23 cellular contexts compared by ENCODE assay signal in genomic region chr22:18947905-18948304, GRCh38. TPM values are rescaled to one million over a fixed set of nuclear protein-coding genes. Genes with fewer than 3 reads are reported as not detected.
DNase-seq lines count a peak whose midpoint lies in the region; ATAC-seq, FAIRE-seq and TF ChIP-seq lines count a peak whose summit lies in the region.
"Had no signal": no experiment of that assay in that cellular context is flagged by ENCODE, and none has a peak within 500 bp of the region (broad histone marks: within the 10 kb centered on the region; RNA-seq: fewer than 3 reads in every experiment).

No MANE protein-coding gene starts in this region.

- H3K27ac ChIP-seq in right lobe of liver (no peak overlapping the region), HepG2 (ENCODE audit: extremely low read length, insufficient read depth, low read length) (no peak overlapping the region), hepatocyte (peak overlapping the region; percentile 40), aorta (ENCODE audit: low read depth in 1 of 2, low read length in 2 of 2) (no peak overlapping the region)
- H3K27ac ChIP-seq: breast epithelium, SJSA1 had no signal

- ATAC-seq in right lobe of liver = no peak
- ATAC-seq in HepG2 = no peak
- ATAC-seq in aorta (ENCODE audit: low FRiP score) = peak; percentile 33
- ATAC-seq in HG03039 (IDR thresholded peaks at IDR 0.05; ENCODE audit: unreplicated experiment) = no peak

- peaks cover 25% of the 10 kb centered on the region for H3K27me3 Mint-ChIP-seq in nephron progenitor cell (ENCODE audit: low read depth, poor library complexity)

- no peak overlapping the region for H3K9ac ChIP-seq in HepG2 (ENCODE audit: insufficient read depth, low read depth, low read length)

- POLR2A ChIA-PET in HepG2 (lab: Yijun Ruan, JAX) = no interaction called here

- 90% methylated on average over 2 of the region's 12 CpGs for WGBS in right lobe of liver (ENCODE audit: insufficient coverage, low coverage, low lambda C conversion rate, missing lambda C conversion rate)
- 72% methylated on average over 12 of the region's 12 CpGs for WGBS in HepG2 (ENCODE audit: low lambda C conversion rate)
- 78% methylated on average over 10 of the region's 12 CpGs for WGBS in hepatocyte (ENCODE audit: low lambda C conversion rate, missing lambda C conversion rate)
- 60 to 68% methylated on average over 12 of the region's 12 CpGs for WGBS in aorta, 2 donors

- TF ChIP-seq EP300 in HepG2 (IDR thresholded peaks at IDR 0.05; ENCODE audit: low read depth in 2 of 2, low read length in 2 of 2) (no peak), HepG2 (CRISPR knock-in tag; IDR thresholded peaks at IDR 0.05; ENCODE audit: borderline replicate concordance) (no peak)

- no peaks in the 10 kb centered on the region for H3K9me3 Mint-ChIP-seq in nephron progenitor cell
- H3K9me3 Mint-ChIP-seq: CD4-positive, CD25-positive, alpha-beta regulatory T cell had no signal

- in situ Hi-C loops in HepG2 (cut with HindIII; ENCODE audit: extremely low pct_ligation_motif_present, low pct_unique_long_range_greater_than_20kb) = no loop called here

- no peak for FAIRE-seq in HepG2 (lab: Jason Lieb, UNC)
- FAIRE-seq: endothelial cell of umbilical vein, H54 had no signal

- H3K4me3 ChIP-seq in right lobe of liver = no peak overlapping the region
- H3K4me3 ChIP-seq in HepG2 (replicated peaks in 1 of 3; ENCODE audit: insufficient read depth in 1 of 3, low read depth in 2 of 3, low read length in 3 of 3) = no peak overlapping the region
- no peak overlapping the region for H3K4me3 ChIP-seq in hepatocyte
- no peak overlapping the region for H3K4me3 ChIP-seq in aorta (ENCODE audit: low read length in 2 of 2)
- H3K4me3 ChIP-seq: breast epithelium, SJSA1 had no signal

- no peak for TF ChIP-seq RAD21 in HepG2 (CRISPR knock-in tag; IDR thresholded peaks at IDR 0.05)

- intact Hi-C loops in right lobe of liver (cut with DNase I) = no loop called here
- intact Hi-C loops in HepG2 (cut with micrococcal nuclease; ENCODE audit: unreplicated experiment) = no loop called here
- intact Hi-C loops in aorta (cut with DNase I) = no loop called here

- no peak for TF ChIP-seq POLR2A in right lobe of liver (IDR thresholded peaks at IDR 0.05)
- no peak for TF ChIP-seq POLR2A in HepG2 (IDR thresholded peaks at IDR 0.05; ENCODE audit: insufficient read depth in 1 of 2, low read depth in 2 of 2, low read length in 2 of 2)

- DNase-seq in right lobe of liver (peak; percentile 11 to 43 (median 36)), HepG2 (ENCODE audit: low spot score) (no peak), hepatocyte (ENCODE audit: low spot score) (no peak), nephron progenitor cell (peak; percentile 2), aorta (peak; percentile 24 to 39), AG20443 (ENCODE audit: low spot score) (no peak)
- DNase-seq in activated CD4-positive, alpha-beta T cell treated with anti-CD3 and anti-CD28 coated beads for 4 hours = no peak
- DNase-seq: ACHN; activated gamma-delta T cell treated with Interleukin-2 at 50 U/mL for 16 hours; CD4-positive, CD25-positive, alpha-beta regulatory T cell; cortex of kidney; hippocampal formation; midbrain; NCI-H1092 treated with DMSO at 0.1 percent for 48 hours; NCI-H2029 treated with DMSO at 0.1 percent for 48 hours; NCI-H446 treated with DMSO at 0.1 percent for 48 hours; retina; stimulated activated CD4-positive, alpha-beta T cell treated with anti-CD3 and anti-CD28 coated beads, Interleukin-15, amount 100 ng/mL, for 24 hours had no signal

- no TSS peak for BruUV-seq in HepG2 (replicated peaks; lab: Mats Ljungman, UMichigan)

- no peaks in the 10 kb centered on the region for H3K9me2 ChIP-seq in hepatocyte (replicated peaks; ENCODE audit: insufficient read depth)

- H3K36me3 ChIP-seq in right lobe of liver = no peaks in the 10 kb centered on the region
- no peaks in the 10 kb centered on the region for H3K36me3 ChIP-seq in HepG2 (replicated peaks in 1 of 2; ENCODE audit: control insufficient read depth in 1 of 2, insufficient read depth in 2 of 2, low read length in 2 of 2)
- H3K36me3 ChIP-seq in hepatocyte (replicated peaks; ENCODE audit: insufficient read depth, low read depth) = no peaks in the 10 kb centered on the region
- H3K36me3 ChIP-seq in aorta (ENCODE audit: control insufficient read depth in 1 of 2, insufficient read depth in 2 of 2, low read length in 1 of 2) = no peaks in the 10 kb centered on the region
- H3K36me3 ChIP-seq: breast epithelium, SJSA1 had no signal

- no peak overlapping the region for H2AFZ ChIP-seq in HepG2 (ENCODE audit: low read length)
- H2AFZ ChIP-seq in hepatocyte = no peak overlapping the region

- H3K4me1 Mint-ChIP-seq in nephron progenitor cell = no peaks in the 10 kb centered on the region
- H3K4me1 Mint-ChIP-seq: CD4-positive, CD25-positive, alpha-beta regulatory T cell had no signal

- H3K4me2 ChIP-seq in HepG2 (ENCODE audit: low read depth, low read length) (no peak overlapping the region), hepatocyte (no peak overlapping the region)

- CTCF ChIA-PET in HepG2 (lab: Yijun Ruan, JAX; ENCODE audit: low intra/inter-chr PET ratio, low total read pairs) = no interaction called here

- no peak overlapping the region for H3K27ac Mint-ChIP-seq in nephron progenitor cell

- TF ChIP-seq CTCF in right lobe of liver (IDR thresholded peaks at IDR 0.05) (no peak), HepG2 (CRISPR knock-in tag; IDR thresholded peaks at IDR 0.05) (no peak), hepatocyte (IDR thresholded peaks at IDR 0.05; ENCODE audit: poor library complexity) (no peak), nephron progenitor cell (IDR thresholded peaks at IDR 0.05) (no peak)

- H3K4me3 Mint-ChIP-seq in nephron progenitor cell = no peak overlapping the region
- H3K4me3 Mint-ChIP-seq: CD4-positive, CD25-positive, alpha-beta regulatory T cell had no signal

- H3K79me2 ChIP-seq in HepG2 (ENCODE audit: insufficient read depth, low read length) (no peaks in the 10 kb centered on the region), hepatocyte (no peaks in the 10 kb centered on the region)

- H3K27me3 ChIP-seq in right lobe of liver (no peaks in the 10 kb centered on the region), HepG2 (ENCODE audit: control insufficient read depth in 1 of 2, insufficient read depth in 2 of 2, low read length in 2 of 2) (peaks cover 0 to 7% of the 10 kb centered on the region in 2 experiments; a peak in 3 of 5 replicates), hepatocyte (no peaks in the 10 kb centered on the region), aorta (ENCODE audit: control insufficient read depth in 1 of 2, insufficient read depth in 2 of 2, low read length in 1 of 2) (no peaks in the 10 kb centered on the region)

- H3K9me3 ChIP-seq in right lobe of liver (no peaks in the 10 kb centered on the region), HepG2 (ENCODE audit: low read length) (no peaks in the 10 kb centered on the region), hepatocyte (ENCODE audit: low read depth) (no peaks in the 10 kb centered on the region), aorta (ENCODE audit: control insufficient read depth, low read length) (no peaks in the 10 kb centered on the region)
- H3K9me3 ChIP-seq: breast epithelium, SJSA1 had no signal

- H3K4me1 ChIP-seq in right lobe of liver (peaks cover 0 to 13% (median 4%) of the 10 kb centered on the region in 4 donors), HepG2 (ENCODE audit: insufficient read depth, low read length) (no peaks in the 10 kb centered on the region), hepatocyte (ENCODE audit: insufficient read depth) (no peaks in the 10 kb centered on the region), aorta (ENCODE audit: control insufficient read depth in 1 of 2, insufficient read depth in 2 of 2, low read length in 2 of 2) (no peaks in the 10 kb centered on the region)
- H3K4me1 ChIP-seq: breast epithelium, SJSA1 had no signal

- H3K36me3 Mint-ChIP-seq in nephron progenitor cell (ENCODE audit: low read depth) = no peaks in the 10 kb centered on the region
- H3K36me3 Mint-ChIP-seq: CD4-positive, CD25-positive, alpha-beta regulatory T cell had no signal

- H4K20me1 ChIP-seq in HepG2 (ENCODE audit: insufficient read depth, low read length) (no peaks in the 10 kb centered on the region), hepatocyte (ENCODE audit: insufficient read depth, poor library complexity, severe bottlenecking) (no peaks in the 10 kb centered on the region)

RNA-seq across cellular contexts. Expression of gene PRODH, which starts 11.8 kb away (rescaled TPM):
- total RNA-seq in right lobe of liver (10 to 100 TPM in 1 of 6 experiments, 1 to 10 TPM in 4, under 1 TPM in 1; 0.86 to 31.0 (median 3.8) TPM), HepG2 (2016; rRNA removed; fragmentation: Illumina TruSeq; extraction: Trizol) (0.29 TPM in 1 of 2 replicates, not detected in the other), hepatocyte (27.2 and 27.9 TPM in 2 replicates), aorta (1 to 10 TPM; 1.0 to 1.9 TPM)
- not detected in 2 replicates for total RNA-seq in HepG2 (2016; cell fraction: cytosol; rRNA removed; fragmentation: Illumina TruSeq; extraction: Trizol; ENCODE audit: low read depth)
- 0.30 TPM in 1 of 2 replicates, not detected in the other for total RNA-seq in HepG2 (2016; cell fraction: insoluble cytoplasmic fraction; rRNA removed; fragmentation: Illumina TruSeq; extraction: Trizol)
- not detected in 2 replicates for total RNA-seq in HepG2 (2016; cell fraction: membrane; rRNA removed; fragmentation: Illumina TruSeq; extraction: Trizol)
- 0.22 and 0.50 TPM in 2 replicates for total RNA-seq in HepG2 (2016; cell fraction: nucleus; rRNA removed; fragmentation: Illumina TruSeq; extraction: Trizol)
- polyA plus RNA-seq in HepG2 (2011; rRNA removed) (0.30 and 0.76 TPM in 2 replicates), hepatocyte (26.4 and 27.9 TPM in 2 replicates), aorta (1 to 10 TPM; 1.5 to 2.3 TPM)
- 0.04 and 0.29 TPM in 2 replicates for polyA plus RNA-seq in HepG2 (2011; cell fraction: cytosol; rRNA removed)
- polyA plus RNA-seq in HepG2 (2011; cell fraction: nucleus; rRNA removed) = 7.8 and 9.7 TPM in 2 replicates
- polyA plus RNA-seq in HepG2 (2012) = 0.59 and 0.69 TPM in 2 replicates
- not detected in 2 replicates for polyA plus RNA-seq in HepG2 (2016; cell fraction: cytosol; fragmentation: Illumina TruSeq; extraction: Trizol; ENCODE audit: low read depth)
- not detected in 2 replicates for polyA plus RNA-seq in HepG2 (2016; cell fraction: insoluble cytoplasmic fraction; fragmentation: Illumina TruSeq; extraction: Trizol; ENCODE audit: low read depth)
- not detected in 2 replicates for polyA plus RNA-seq in HepG2 (2016; cell fraction: membrane; fragmentation: Illumina TruSeq; extraction: Trizol; ENCODE audit: low read depth)
- polyA plus RNA-seq in HepG2 (2016; cell fraction: nucleus; fragmentation: Illumina TruSeq; extraction: Trizol; ENCODE audit: insufficient read depth, low read depth) = 0.76 and 1.5 TPM in 2 replicates
- 0.26 and 0.62 TPM in 2 replicates for polyA minus RNA-seq in HepG2 (2011; rRNA and poly(A)+ RNA removed; ENCODE audit: low replicate concordance)
- 0.88 TPM in 1 of 2 replicates, not detected in the other for polyA minus RNA-seq in HepG2 (2011; cell fraction: cytosol; rRNA and poly(A)+ RNA removed)
- polyA minus RNA-seq in HepG2 (2011; cell fraction: nucleus; rRNA and poly(A)+ RNA removed) = 2.1 and 2.6 TPM in 2 replicates
- total RNA-seq: CD4-positive, CD25-positive, alpha-beta regulatory T cell; endothelial cell of umbilical vein; SJSA1 had no signal
- polyA plus RNA-seq: CD4-positive, CD25-positive, alpha-beta regulatory T cell; endothelial cell of umbilical vein had no signal

RNA-seq across cellular contexts. Expression of gene DGCR6, which starts 41.8 kb away (rescaled TPM):
- 1 to 10 TPM in 5 of 6 experiments, under 1 TPM in 1; 0.92 to 5.1 (median 2.5) TPM for total RNA-seq in right lobe of liver
- total RNA-seq in HepG2 (2016; rRNA removed; fragmentation: Illumina TruSeq; extraction: Trizol) = 0.07 TPM in 1 of 2 replicates, not detected in the other
- total RNA-seq in HepG2 (2016; cell fraction: cytosol; rRNA removed; fragmentation: Illumina TruSeq; extraction: Trizol; ENCODE audit: low read depth) = 0.71 TPM in 1 of 2 replicates, not detected in the other
- total RNA-seq in HepG2 (2016; cell fraction: insoluble cytoplasmic fraction; rRNA removed; fragmentation: Illumina TruSeq; extraction: Trizol) = not detected in 2 replicates
- total RNA-seq in HepG2 (2016; cell fraction: membrane; rRNA removed; fragmentation: Illumina TruSeq; extraction: Trizol) = not detected in 2 replicates
- total RNA-seq in HepG2 (2016; cell fraction: nucleus; rRNA removed; fragmentation: Illumina TruSeq; extraction: Trizol) = 0.12 TPM in 1 of 2 replicates, not detected in the other
- 0.13 TPM in 1 of 2 replicates, not detected in the other for polyA plus RNA-seq in HepG2 (2011; rRNA removed)
- polyA plus RNA-seq in HepG2 (2011; cell fraction: cytosol; rRNA removed) = 0.05 TPM in 1 of 2 replicates, not detected in the other
- 0.16 and 0.17 TPM in 2 replicates for polyA plus RNA-seq in HepG2 (2011; cell fraction: nucleus; rRNA removed)
- not detected in 2 replicates for polyA plus RNA-seq in HepG2 (2012)
- 0.26 TPM in 1 of 2 replicates, not detected in the other for polyA plus RNA-seq in HepG2 (2016; cell fraction: cytosol; fragmentation: Illumina TruSeq; extraction: Trizol; ENCODE audit: low read depth)
- not detected in 2 replicates for polyA plus RNA-seq in HepG2 (2016; cell fraction: insoluble cytoplasmic fraction; fragmentation: Illumina TruSeq; extraction: Trizol; ENCODE audit: low read depth)
- 0.33 TPM in 1 of 2 replicates, not detected in the other for polyA plus RNA-seq in HepG2 (2016; cell fraction: membrane; fragmentation: Illumina TruSeq; extraction: Trizol; ENCODE audit: low read depth)
- not detected in 2 replicates for polyA plus RNA-seq in HepG2 (2016; cell fraction: nucleus; fragmentation: Illumina TruSeq; extraction: Trizol; ENCODE audit: insufficient read depth, low read depth)
- 0.12 and 2.3 TPM in 2 replicates for polyA minus RNA-seq in HepG2 (2011; rRNA and poly(A)+ RNA removed; ENCODE audit: low replicate concordance)
- polyA minus RNA-seq in HepG2 (2011; cell fraction: cytosol; rRNA and poly(A)+ RNA removed) = not detected in 2 replicates
- polyA minus RNA-seq in HepG2 (2011; cell fraction: nucleus; rRNA and poly(A)+ RNA removed) = not detected in 2 replicates
- total RNA-seq in hepatocyte = 6.3 and 7.9 TPM in 2 replicates
- polyA plus RNA-seq in hepatocyte = 6.8 and 8.9 TPM in 2 replicates
- total RNA-seq in aorta = 1 to 10 TPM in 1 of 2 donors, under 1 TPM in 1; 0.88 to 1.7 TPM
- 1 to 10 TPM; 3.3 to 5.8 TPM for polyA plus RNA-seq in aorta

Comparison
In these comparisons a context has a peak if more than half of its experiments do, and no peak if none do; other contexts are left out.
1. DNase-seq: peak in right lobe of liver (3 of 3), nephron progenitor cell (single experiment) and aorta (2 of 2); none in HepG2 (single experiment), hepatocyte (single experiment), AG20443 (single experiment) and activated CD4-positive, alpha-beta T cell treated with anti-CD3 and anti-CD28 coated beads for 4 hours (0 of 2).